8 cellular contexts compared by ENCODE assay signal in the genomic region with DNA sequence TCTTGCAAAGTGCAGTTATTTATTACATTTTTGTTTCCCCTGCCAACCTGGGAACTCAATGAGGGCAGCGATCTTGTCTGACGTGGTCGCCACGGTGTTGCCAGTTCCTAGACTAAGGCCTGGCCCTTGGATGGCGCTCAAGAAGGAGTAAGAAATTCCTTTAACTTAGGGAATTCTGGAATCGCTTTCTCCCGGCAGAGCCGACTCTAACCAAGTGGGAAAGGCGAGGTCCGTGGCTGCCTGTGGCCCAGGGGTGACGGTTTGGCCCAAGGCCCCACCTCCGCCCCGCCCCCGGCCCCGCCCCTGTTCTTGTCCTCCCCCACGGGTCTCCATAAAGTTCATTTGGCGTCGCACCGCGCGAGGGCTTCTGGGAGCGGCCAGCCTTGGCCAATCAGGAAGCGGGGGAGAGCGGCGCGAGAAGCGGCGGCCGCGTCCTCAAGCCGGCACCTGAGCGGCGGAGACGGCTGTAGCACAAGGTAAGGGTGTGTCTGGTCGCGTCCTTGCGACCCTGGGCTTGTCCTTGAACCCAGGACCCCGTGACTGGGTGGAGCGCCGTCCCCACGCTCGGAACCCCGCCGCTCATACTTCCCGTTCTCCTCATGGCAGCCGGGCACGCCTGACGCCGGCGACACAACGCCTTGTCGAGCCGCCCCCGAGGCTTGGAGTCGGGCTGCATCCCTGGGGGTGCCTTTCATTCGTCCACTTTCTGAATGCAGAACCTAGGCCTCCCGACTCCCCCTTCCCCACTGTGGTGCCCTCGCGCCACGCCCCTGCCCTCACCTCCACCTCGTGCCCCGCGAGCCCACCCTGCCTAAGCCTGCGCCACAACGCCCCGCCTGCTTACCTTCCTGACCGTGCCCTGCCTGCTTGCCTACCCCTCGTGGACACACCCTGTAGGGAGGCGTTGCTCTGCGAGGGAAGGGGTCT. TPM values are rescaled to one million over a fixed set of nuclear protein-coding genes. Genes with fewer than 3 reads are reported as not detected.
DNase-seq lines count a peak whose midpoint lies in the region; ATAC-seq and TF ChIP-seq lines count a peak whose summit lies in the region.

Gene NUP93 (plus strand): TSS at position 394 of the 927 bp plus-strand sequence. CDS start 18,119 bp downstream, outside the sequence.

- intact Hi-C loops in left lung (cut with DNase I), result no loop called here

- peaks cover 20 to 39% of the 10 kb centered on the region in 2 donors for H3K4me1 ChIP-seq in left lung

- no peaks in the 10 kb centered on the region for H3K9me3 ChIP-seq in left lung

- CTCF ChIA-PET in BJ (lab: Yijun Ruan, JAX), result no interaction called here
- CTCF ChIA-PET in activated CD4-positive, alpha-beta T cell treated with anti-CD3 and anti-CD28 coated beads, Interleukin-2, amount 10 ng/mL, durations not matched to agents 7 days and 5 days (lab: Charles Lee), result interaction anchor here (0.6 to 1.5 kb wide), 3 partner anchors 12 to 44 kb away, joined by 3 to 5 read pairs (median 4); no protein-coding TSS in a partner anchor

- H3K9me3 Mint-ChIP-seq in activated CD4-positive, alpha-beta T cell treated with anti-CD3 and anti-CD28 coated beads, Interleukin-2, amount 10 ng/mL, durations not matched to agents 7 days and 5 days, result no peaks in the 10 kb centered on the region

- H3K4me3 Mint-ChIP-seq in activated CD4-positive, alpha-beta T cell treated with anti-CD3 and anti-CD28 coated beads, Interleukin-2, amount 10 ng/mL, durations not matched to agents 7 days and 5 days, result no peak within 1 kb of the TSS

- H3K27me3 Mint-ChIP-seq in activated CD4-positive, alpha-beta T cell treated with anti-CD3 and anti-CD28 coated beads, Interleukin-2, amount 10 ng/mL, durations not matched to agents 7 days and 5 days, result no peaks in the 10 kb centered on the region

- TF ChIP-seq CTCF in BJ (IDR thresholded peaks at IDR 0.05; ENCODE audit: insufficient read depth, low read depth, low read length), result no peak
- no peak for TF ChIP-seq CTCF in left lung (IDR thresholded peaks at IDR 0.05)

- H3K4me3 ChIP-seq in BJ (ENCODE audit: low read depth, low read length) (peak within 1 kb of the TSS; percentile 98), left lung (peak within 1 kb of the TSS; percentile 73 to 94)

- no peaks in the 10 kb centered on the region for H3K36me3 ChIP-seq in BJ (ENCODE audit: control insufficient read depth, insufficient read depth, low read length)
- H3K36me3 ChIP-seq in left lung, result no peaks in the 10 kb centered on the region

- ATAC-seq in GM19328 (IDR thresholded peaks at IDR 0.05; ENCODE audit: unreplicated experiment) (peak; percentile 86), HG03520 (IDR thresholded peaks at IDR 0.05; ENCODE audit: unreplicated experiment) (peak; percentile 71), left lung (peak; percentile 99)

- no peaks in the 10 kb centered on the region for H3K36me3 Mint-ChIP-seq in activated CD4-positive, alpha-beta T cell treated with anti-CD3 and anti-CD28 coated beads, Interleukin-2, amount 10 ng/mL, durations not matched to agents 7 days and 5 days (ENCODE audit: low read depth)

- H3K27me3 ChIP-seq in BJ (ENCODE audit: control insufficient read depth, insufficient read depth, low read length), result no peaks in the 10 kb centered on the region
- H3K27me3 ChIP-seq in left lung, result no peaks in the 10 kb centered on the region

- peak within 1 kb of the TSS; percentile 82 to 86 for H3K27ac ChIP-seq in left lung

- peak within 1 kb of the TSS; percentile 81 for H3K27ac Mint-ChIP-seq in activated CD4-positive, alpha-beta T cell treated with anti-CD3 and anti-CD28 coated beads, Interleukin-2, amount 10 ng/mL, durations not matched to agents 7 days and 5 days

- H3K4me1 Mint-ChIP-seq in activated CD4-positive, alpha-beta T cell treated with anti-CD3 and anti-CD28 coated beads, Interleukin-2, amount 10 ng/mL, durations not matched to agents 7 days and 5 days, result peaks cover 13% of the 10 kb centered on the region

- DNase-seq in BJ (ENCODE audit: low read depth), result peak; percentile 55
- DNase-seq in NCI-H69 (lab: John Stamatoyannopoulos, UW), result peak; percentile 94
- peak; percentile 94 for DNase-seq in activated CD4-positive, alpha-beta T cell treated with anti-CD3 and anti-CD28 coated beads, Interleukin-2, amount 10 ng/mL, durations not matched to agents 7 days and 5 days
- DNase-seq in dedifferentiated amniotic fluid mesenchymal stem cell (ENCODE audit: extremely low spot score), result peak; percentile 94
- DNase-seq in left lung, result peak; percentile 93 to 97
- DNase-seq in stimulated activated CD4-positive, alpha-beta T cell treated with anti-CD3 and anti-CD28 coated beads, Interleukin-2, amount 100 ng/mL, for 4 hours (ENCODE audit: low read depth), result peak; percentile 86

- POLR2A ChIA-PET in BJ (lab: Charles Lee), result interaction anchor here (0.6 kb wide), 1 partner anchor 77 kb away, joined by 3 read pairs; no protein-coding TSS in a partner anchor
- POLR2A ChIA-PET in activated CD4-positive, alpha-beta T cell treated with anti-CD3 and anti-CD28 coated beads, Interleukin-2, amount 10 ng/mL, durations not matched to agents 7 days and 5 days (lab: Charles Lee), result no interaction called here

RNA-seq across cellular contexts. Expression of gene NUP93, which starts in this region (rescaled TPM):
- polyA plus RNA-seq in BJ (2011; rRNA removed), result 51.8 and 61.2 TPM in 2 replicates
- 61.7 and 67.0 TPM in 2 replicates for polyA minus RNA-seq in BJ (2011; rRNA and poly(A)+ RNA removed)
- total RNA-seq in activated CD4-positive, alpha-beta T cell treated with anti-CD3 and anti-CD28 coated beads, Interleukin-2, amount 10 ng/mL, durations not matched to agents 7 days and 5 days, result 10 to 100 TPM; 85.0 to 85.9 TPM
- total RNA-seq in left lung, result 10 to 100 TPM; 47.1 to 67.4 TPM

Comparison
In these comparisons a context has a peak if more than half of its experiments do, and no peak if none do; other contexts are left out.
1. Peak in every context shown above with its lines: DNase-seq, ATAC-seq, H3K4me3 ChIP-seq and H3K27ac ChIP-seq.